In genomic region chr11:66665369-66665768, GRCh38 we compare ENCODE assay signal across 21 cellular contexts. TPM values are rescaled to one million over a fixed set of nuclear protein-coding genes. Genes with fewer than 3 reads are reported as not detected.
DNase-seq lines count a peak whose midpoint lies in the region; ATAC-seq, FAIRE-seq and TF ChIP-seq lines count a peak whose summit lies in the region.
"Had no signal": no experiment of that assay in that cellular context is flagged by ENCODE, and none has a peak within 500 bp of the region (broad histone marks: within the 10 kb centered on the region; RNA-seq: fewer than 3 reads in every experiment).

No MANE protein-coding gene starts in this region.

- intact Hi-C loops in naive thymus-derived CD4-positive, alpha-beta T cell (cut with micrococcal nuclease): no loop called here
- intact Hi-C loops in upper lobe of right lung (cut with DNase I): no loop called here
- intact Hi-C loops in activated CD4-positive, alpha-beta memory T cell treated with anti-CD3 and anti-CD28 coated beads for 36 hours (cut with micrococcal nuclease): no loop called here

- H3K9me3 ChIP-seq in T-helper 17 cell (ENCODE audit: control insufficient read depth, low read length, poor library complexity, severe bottlenecking): no peaks in the 10 kb centered on the region
- H3K9me3 ChIP-seq in naive thymus-derived CD4-positive, alpha-beta T cell (ENCODE audit: control insufficient read depth in 2 of 3, low read length in 3 of 3): no peaks in the 10 kb centered on the region
- no peaks in the 10 kb centered on the region for H3K9me3 ChIP-seq in upper lobe of right lung
- H3K9me3 ChIP-seq: A549 had no signal

- no peak overlapping the region for H3K4me3 Mint-ChIP-seq in activated naive CD4-positive, alpha-beta T cell treated with anti-CD3 and anti-CD28 coated beads, Interleukin-2, amount 10 ng/mL, durations not matched to agents 7 days and 5 days
- peak overlapping the region; percentile 45 for H3K4me3 Mint-ChIP-seq in T-helper 17 cell
- H3K4me3 Mint-ChIP-seq in naive thymus-derived CD4-positive, alpha-beta T cell: no peak overlapping the region
- no peak overlapping the region for H3K4me3 Mint-ChIP-seq in activated CD4-positive, alpha-beta memory T cell treated with anti-CD3 and anti-CD28 coated beads for 36 hours
- H3K4me3 Mint-ChIP-seq: HFFc6 had no signal

- H3K4me1 Mint-ChIP-seq in activated naive CD4-positive, alpha-beta T cell treated with anti-CD3 and anti-CD28 coated beads, Interleukin-2, amount 10 ng/mL, durations not matched to agents 7 days and 5 days: peaks cover 7% of the 10 kb centered on the region
- peaks cover 24% of the 10 kb centered on the region for H3K4me1 Mint-ChIP-seq in T-helper 17 cell
- H3K4me1 Mint-ChIP-seq in naive thymus-derived CD4-positive, alpha-beta T cell: peaks cover 13 to 61% (median 52%) of the 10 kb centered on the region in 7 donors
- H3K4me1 Mint-ChIP-seq in activated CD4-positive, alpha-beta memory T cell treated with anti-CD3 and anti-CD28 coated beads for 36 hours (ENCODE audit: low read depth): peaks cover 12% of the 10 kb centered on the region

- CTCF ChIA-PET in activated naive CD4-positive, alpha-beta T cell treated with anti-CD3 and anti-CD28 coated beads, Interleukin-2, amount 10 ng/mL, durations not matched to agents 7 days and 5 days (lab: Charles Lee): no interaction called here
- CTCF ChIA-PET in naive thymus-derived CD4-positive, alpha-beta T cell (lab: Charles Lee): no interaction called here
- CTCF ChIA-PET in activated CD4-positive, alpha-beta memory T cell treated with anti-CD3 and anti-CD28 coated beads for 36 hours (lab: Charles Lee): interaction anchor here (1.5 to 2.9 kb wide), 2 partner anchors 12 to 15 kb away, joined by 6 to 16 read pairs; partner anchors contain the start of gene RBM4B

- H3K27me3 ChIP-seq in naive thymus-derived CD4-positive, alpha-beta T cell (ENCODE audit: control insufficient read depth in 2 of 2, insufficient read depth in 2 of 2, low read length in 2 of 2): no peaks in the 10 kb centered on the region
- H3K27me3 ChIP-seq in upper lobe of right lung: no peaks in the 10 kb centered on the region

- TF ChIP-seq CTCF in upper lobe of right lung (IDR thresholded peaks at IDR 0.05): no peak

- FAIRE-seq in RCC 7860 (lab: Jason Lieb, UNC): no peak
- FAIRE-seq: A549, G401.6 had no signal

- no peak overlapping the region for H3K27ac ChIP-seq in naive thymus-derived CD4-positive, alpha-beta T cell (ENCODE audit: low read depth, low read length)
- no peak overlapping the region for H3K27ac ChIP-seq in upper lobe of right lung
- H3K27ac ChIP-seq: A549, C4-2B, GM23248 had no signal

- H3K27ac Mint-ChIP-seq in activated naive CD4-positive, alpha-beta T cell treated with anti-CD3 and anti-CD28 coated beads, Interleukin-2, amount 10 ng/mL, durations not matched to agents 7 days and 5 days: peak overlapping the region; percentile 29
- H3K27ac Mint-ChIP-seq in T-helper 17 cell: peak overlapping the region; percentile 56
- peak overlapping the region in 6 of 9 donors; percentile 6 to 65 (median 24) for H3K27ac Mint-ChIP-seq in naive thymus-derived CD4-positive, alpha-beta T cell
- no peak overlapping the region for H3K27ac Mint-ChIP-seq in activated CD4-positive, alpha-beta memory T cell treated with anti-CD3 and anti-CD28 coated beads for 36 hours
- H3K27ac Mint-ChIP-seq: HFFc6 had no signal

- POLR2A ChIA-PET in naive thymus-derived CD4-positive, alpha-beta T cell (lab: Charles Lee): interaction anchor here (1.0 to 2.6 kb wide), 3 partner anchors 12 to 27 kb away, joined by 3 to 13 read pairs (median 4); partner anchors contain the start of genes RBM4 and RBM4B
- POLR2A ChIA-PET in activated CD4-positive, alpha-beta memory T cell treated with anti-CD3 and anti-CD28 coated beads for 36 hours (lab: Charles Lee): interaction anchor here (2.3 kb wide), 1 partner anchor 16 kb away, joined by 7 read pairs; no protein-coding TSS in a partner anchor

- H3K4me3 ChIP-seq in naive thymus-derived CD4-positive, alpha-beta T cell (ENCODE audit: low read length): no peak overlapping the region
- H3K4me3 ChIP-seq in upper lobe of right lung: no peak overlapping the region
- H3K4me3 ChIP-seq: A549, GM23248 had no signal

- ATAC-seq in T-helper 17 cell (no peak), upper lobe of right lung (no peak)
- no peak for ATAC-seq in naive thymus-derived CD4-positive, alpha-beta T cell
- ATAC-seq: A549, Panc1 had no signal

- no peak for DNase-seq in activated naive CD4-positive, alpha-beta T cell treated with anti-CD3 and anti-CD28 coated beads, Interleukin-2, amount 10 ng/mL, durations not matched to agents 7 days and 5 days
- DNase-seq in activated naive CD4-positive, alpha-beta T cell (lab: John Stamatoyannopoulos, UW): no peak
- DNase-seq in T-helper 17 cell (no peak), upper lobe of right lung (peak; percentile 41), RCC 7860 (ENCODE audit: low spot score) (no peak), HCEC 1CT (no peak)
- no peak for DNase-seq in naive thymus-derived CD4-positive, alpha-beta T cell
- no peak for DNase-seq in activated CD4-positive, alpha-beta memory T cell treated with anti-CD3 and anti-CD28 coated beads for 36 hours
- DNase-seq: DMS79 treated with DMSO at 0.1 percent for 48 hours, GM23248, HFFc6, KG1, NCI-H1092, NCI-H1694 treated with DMSO at 0.1 percent for 48 hours, NCI-H2171, NCI-H82, SHP77 had no signal

- H3K9me3 Mint-ChIP-seq in activated naive CD4-positive, alpha-beta T cell treated with anti-CD3 and anti-CD28 coated beads, Interleukin-2, amount 10 ng/mL, durations not matched to agents 7 days and 5 days: no peaks in the 10 kb centered on the region
- H3K9me3 Mint-ChIP-seq in naive thymus-derived CD4-positive, alpha-beta T cell: no peaks in the 10 kb centered on the region
- no peaks in the 10 kb centered on the region for H3K9me3 Mint-ChIP-seq in activated CD4-positive, alpha-beta memory T cell treated with anti-CD3 and anti-CD28 coated beads for 36 hours
- H3K9me3 Mint-ChIP-seq: HFFc6 had no signal

- H3K27me3 Mint-ChIP-seq in activated naive CD4-positive, alpha-beta T cell treated with anti-CD3 and anti-CD28 coated beads, Interleukin-2, amount 10 ng/mL, durations not matched to agents 7 days and 5 days: no peaks in the 10 kb centered on the region
- H3K27me3 Mint-ChIP-seq in T-helper 17 cell: no peaks in the 10 kb centered on the region
- no peaks in the 10 kb centered on the region for H3K27me3 Mint-ChIP-seq in naive thymus-derived CD4-positive, alpha-beta T cell
- H3K27me3 Mint-ChIP-seq in activated CD4-positive, alpha-beta memory T cell treated with anti-CD3 and anti-CD28 coated beads for 36 hours: no peaks in the 10 kb centered on the region

- H3K36me3 Mint-ChIP-seq in activated naive CD4-positive, alpha-beta T cell treated with anti-CD3 and anti-CD28 coated beads, Interleukin-2, amount 10 ng/mL, durations not matched to agents 7 days and 5 days: peaks cover 44% of the 10 kb centered on the region
- H3K36me3 Mint-ChIP-seq in T-helper 17 cell (ENCODE audit: low read depth): peaks cover 4% of the 10 kb centered on the region
- H3K36me3 Mint-ChIP-seq in naive thymus-derived CD4-positive, alpha-beta T cell: peaks cover 0 to 32% (median 9%) of the 10 kb centered on the region in 5 donors
- H3K36me3 Mint-ChIP-seq in activated CD4-positive, alpha-beta memory T cell treated with anti-CD3 and anti-CD28 coated beads for 36 hours: peaks cover 32% of the 10 kb centered on the region

- no peaks in the 10 kb centered on the region for H3K4me1 ChIP-seq in naive thymus-derived CD4-positive, alpha-beta T cell (ENCODE audit: control insufficient read depth in 2 of 2, insufficient read depth in 2 of 2, low read length in 2 of 2)
- no peaks in the 10 kb centered on the region for H3K4me1 ChIP-seq in upper lobe of right lung
- H3K4me1 ChIP-seq: A549 had no signal

- peaks cover 0 to 61% (median 10%) of the 10 kb centered on the region in 3 experiments for H3K36me3 ChIP-seq in naive thymus-derived CD4-positive, alpha-beta T cell (ENCODE audit: control insufficient read depth in 2 of 3, insufficient read depth in 3 of 3, low read length in 3 of 3)
- H3K36me3 ChIP-seq in upper lobe of right lung: peaks cover 73% of the 10 kb centered on the region

RNA-seq across cellular contexts. Expression of gene RBM4B, which starts 12.3 kb away (rescaled TPM):
- 1 to 10 TPM; 7.3 to 9.9 TPM for total RNA-seq in T-helper 17 cell
- 10 to 100 TPM in 4 of 5 experiments, 1 to 10 TPM in 1; 9.8 to 27.2 (median 19.7) TPM for total RNA-seq in naive thymus-derived CD4-positive, alpha-beta T cell
- polyA plus RNA-seq in naive thymus-derived CD4-positive, alpha-beta T cell: 10 to 100 TPM; 12.3 to 23.3 TPM
- total RNA-seq in upper lobe of right lung: 9.5 TPM
- total RNA-seq in activated CD4-positive, alpha-beta memory T cell treated with anti-CD3 and anti-CD28 coated beads for 36 hours: 10 to 100 TPM; 10.9 to 11.7 TPM

RNA-seq across cellular contexts. Expression of gene RBM4, which starts 26.9 kb away (rescaled TPM):
- total RNA-seq in T-helper 17 cell (100 to 1,000 TPM; 205 to 261 TPM), upper lobe of right lung (98.9 TPM)
- total RNA-seq in naive thymus-derived CD4-positive, alpha-beta T cell: 100 to 1,000 TPM; 139 to 239 (median 198) TPM
- polyA plus RNA-seq in naive thymus-derived CD4-positive, alpha-beta T cell: 100 to 1,000 TPM; 266 to 284 TPM
- 10 to 100 TPM; 87.0 to 94.0 TPM for total RNA-seq in activated CD4-positive, alpha-beta memory T cell treated with anti-CD3 and anti-CD28 coated beads for 36 hours

RNA-seq across cellular contexts. Expression of gene RBM14, which starts 48.9 kb away (rescaled TPM):
- total RNA-seq in T-helper 17 cell: 100 to 1,000 TPM; 286 to 398 TPM
- total RNA-seq in naive thymus-derived CD4-positive, alpha-beta T cell: 100 to 1,000 TPM; 165 to 543 (median 192) TPM
- polyA plus RNA-seq in naive thymus-derived CD4-positive, alpha-beta T cell: 100 to 1,000 TPM in 1 of 2 donors, 10 to 100 TPM in 1; 76.9 to 107 TPM
- total RNA-seq in upper lobe of right lung: 63.3 TPM
- total RNA-seq in activated CD4-positive, alpha-beta memory T cell treated with anti-CD3 and anti-CD28 coated beads for 36 hours: 100 to 1,000 TPM; 114 to 121 TPM
